Comparison of ENCODE assay signal across 1 cellular context in the genomic region with DNA sequence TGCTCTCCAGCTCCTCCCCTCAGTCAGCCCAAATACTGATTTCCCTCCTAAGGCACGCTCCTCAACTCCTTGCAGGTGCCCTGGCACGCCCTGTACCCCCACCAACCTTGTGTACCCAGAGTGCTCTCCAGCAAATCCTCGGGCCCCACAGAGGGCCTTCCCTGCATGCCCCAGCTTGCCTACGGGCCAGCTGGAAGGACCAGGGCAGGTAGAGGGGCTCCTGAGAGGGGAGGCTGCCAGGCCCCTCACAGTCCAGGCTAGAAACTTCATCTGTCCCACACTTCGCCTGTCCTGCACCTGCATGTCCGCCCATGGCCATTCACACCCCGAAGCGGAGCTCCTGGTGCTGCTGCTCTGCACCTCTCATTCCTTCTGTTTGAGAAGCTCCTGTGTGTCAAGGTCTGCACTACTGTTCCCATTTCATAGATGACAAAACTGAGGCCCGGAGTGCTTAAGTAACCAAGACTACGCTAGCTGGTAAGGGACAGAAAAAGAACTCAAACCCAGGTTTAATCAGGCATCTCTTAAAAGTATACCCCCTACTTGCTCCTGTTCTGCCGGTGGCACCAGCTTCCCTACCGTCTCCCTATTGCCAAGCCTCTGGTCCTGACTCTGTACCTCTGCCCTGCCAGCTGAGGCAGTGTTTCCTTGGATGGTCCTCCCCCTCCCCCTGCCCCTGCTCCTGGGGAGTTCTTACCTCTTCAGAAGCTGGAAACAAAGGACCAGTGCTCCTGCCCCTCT.
TF ChIP-seq lines count a peak whose summit lies in the region.

No MANE protein-coding gene starts in this region.

TF ChIP-seq in K562, 482 proteins besides CTCF, POLR2A, EP300 and RAD21:
- TF ChIP-seq BCOR (IDR thresholded peaks at IDR 0.05) (0 out of 2 replicates have a peak, but pooled peaks have one; percentile 14), ARID2 (IDR thresholded peaks at IDR 0.05) (no peak), RBM25 (IDR thresholded peaks at IDR 0.05; ENCODE audit: low read depth, low read length, severe bottlenecking) (peak; percentile 80)
